Comparison of ENCODE assay signal across 8 cellular contexts in genomic region chr16:48535831-48536599, GRCh38.
DNase-seq lines count a peak whose midpoint lies in the region; ATAC-seq and TF ChIP-seq lines count a peak whose summit lies in the region.

No MANE protein-coding gene starts in this region.

- DNase-seq in breast epithelium (ENCODE audit: low spot score in 2 of 2) (peak in 1 of 2 donors; percentile 90), MCF 10A (ENCODE audit: unreplicated experiment) (no peak), SK-MEL-5 (ENCODE audit: low read depth, low spot score) (peak; percentile 74), heart right ventricle (peak; percentile 50 to 75), smooth muscle cell (lab: John Stamatoyannopoulos, UW; ENCODE audit: unreplicated experiment) (peak; percentile 40), NCI-H1092 treated with DMSO at 0.1 percent for 48 hours (lab: John Stamatoyannopoulos, UW) (no peak), HuH-7.5 (ENCODE audit: low spot score) (no peak)

- H3K9me3 Mint-ChIP-seq in MCF 10A (ENCODE audit: unreplicated experiment): no peaks in the 10 kb centered on the region

- no peaks in the 10 kb centered on the region for H3K79me2 ChIP-seq in smooth muscle cell (ENCODE audit: low read depth)

- TF ChIP-seq POLR2A in breast epithelium (IDR thresholded peaks at IDR 0.05): no peak

- H3K4me1 Mint-ChIP-seq in MCF 10A (ENCODE audit: insufficient read depth, unreplicated experiment): no peaks in the 10 kb centered on the region

- in situ Hi-C loops in SK-MEL-5 (cut with HindIII; ENCODE audit: low pct_unique_long_range_greater_than_20kb, low sequenced_read_pairs): no loop called here

- H3K27ac ChIP-seq in breast epithelium: peak overlapping the region; percentile 88 to 94
- H3K27ac ChIP-seq in heart right ventricle: peak overlapping the region; percentile 52 to 85 (median 73)
- peak overlapping the region; percentile 90 for H3K27ac ChIP-seq in smooth muscle cell (ENCODE audit: low read depth)

- H3K9ac ChIP-seq in smooth muscle cell (ENCODE audit: low read depth): peak overlapping the region; percentile 50

- H3K4me3 ChIP-seq in breast epithelium: peak overlapping the region in 1 of 3 donors; percentile 36
- no peak overlapping the region for H3K4me3 ChIP-seq in heart right ventricle
- H3K4me3 ChIP-seq in smooth muscle cell: no peak overlapping the region

- WGBS in heart right ventricle, 2 donors: 25 to 28% methylated on average over 16 of the region's 16 CpGs
- WGBS in smooth muscle cell (ENCODE audit: low lambda C conversion rate): 51% methylated on average over 16 of the region's 16 CpGs

- H3K36me3 ChIP-seq in breast epithelium (no peaks in the 10 kb centered on the region), heart right ventricle (peaks cover 0 to 20% (median 6%) of the 10 kb centered on the region in 9 donors), smooth muscle cell (ENCODE audit: low read depth) (no peaks in the 10 kb centered on the region)

- H3K27me3 ChIP-seq in breast epithelium: no peaks in the 10 kb centered on the region
- no peaks in the 10 kb centered on the region for H3K27me3 ChIP-seq in heart right ventricle
- H3K27me3 ChIP-seq in smooth muscle cell (ENCODE audit: low read depth): no peaks in the 10 kb centered on the region

- POLR2A ChIA-PET in MCF 10A (lab: Yijun Ruan, JAX): no interaction called here

- TF ChIP-seq CTCF in breast epithelium (IDR thresholded peaks at IDR 0.05) (no peak), MCF 10A (IDR thresholded peaks at IDR 0.05; ENCODE audit: unreplicated experiment) (no peak), heart right ventricle (IDR thresholded peaks at IDR 0.05) (no peak), smooth muscle cell (IDR thresholded peaks at IDR 0.05; ENCODE audit: borderline replicate concordance, insufficient read depth, poor library complexity, severe bottlenecking) (no peak)

- H3K4me1 ChIP-seq in breast epithelium (peaks cover 26 to 36% of the 10 kb centered on the region in 2 donors), heart right ventricle (peaks cover 26 to 58% (median 41%) of the 10 kb centered on the region in 9 donors), smooth muscle cell (ENCODE audit: low read depth) (peaks cover 14% of the 10 kb centered on the region)

- peak; percentile 63 for ATAC-seq in HG03045 (IDR thresholded peaks at IDR 0.05; ENCODE audit: unreplicated experiment)
- ATAC-seq in heart right ventricle: peak; percentile 30 to 70 (median 52)

- no peak overlapping the region for H3K4me3 Mint-ChIP-seq in MCF 10A (ENCODE audit: unreplicated experiment)

- BruUV-seq in MCF 10A (replicated peaks; lab: Mats Ljungman, UMichigan): no TSS peak

- intact Hi-C loops in breast epithelium (cut with DNase I; ENCODE audit: low total_unique reads) (no loop called here), MCF 10A (cut with micrococcal nuclease) (no loop called here), heart right ventricle (cut with DNase I) (loop anchor here in 8 of 10 donors (5.0 to 10.0 kb wide), 7 partner anchors 86 to 301 kb away; partner anchors contain the start of gene SIAH1 (in 2 of the 8))

- no peaks in the 10 kb centered on the region for H4K20me1 ChIP-seq in smooth muscle cell (ENCODE audit: low read depth)

- peaks cover 3% of the 10 kb centered on the region for H3F3A ChIP-seq in smooth muscle cell (ENCODE audit: low read depth)

- CTCF ChIA-PET in MCF 10A (lab: Yijun Ruan, JAX): interaction anchor here (0.6 to 1.3 kb wide), 4 partner anchors 87 to 1395 kb away, joined by 3 to 7 read pairs (median 4); no protein-coding TSS in a partner anchor

- no peak overlapping the region for H3K27ac Mint-ChIP-seq in MCF 10A (ENCODE audit: low read depth, unreplicated experiment)

- H2AFZ ChIP-seq in smooth muscle cell (ENCODE audit: low read depth): no peak overlapping the region

- H3K4me2 ChIP-seq in smooth muscle cell: peak overlapping the region; percentile 58

- H3K9me3 ChIP-seq in breast epithelium (no peaks in the 10 kb centered on the region), heart right ventricle (no peaks in the 10 kb centered on the region), smooth muscle cell (replicated peaks; ENCODE audit: low read depth) (no peaks in the 10 kb centered on the region)

- peaks cover 6% of the 10 kb centered on the region for H3K36me3 Mint-ChIP-seq in MCF 10A (ENCODE audit: insufficient read depth, unreplicated experiment)

- H3K27me3 Mint-ChIP-seq in MCF 10A (ENCODE audit: insufficient read depth, unreplicated experiment): no peaks in the 10 kb centered on the region

Comparison
In these comparisons a context has a peak if more than half of its experiments do, and no peak if none do; other contexts are left out.
1. DNase-seq: peak in SK-MEL-5 (single experiment), heart right ventricle (2 of 2) and smooth muscle cell (single experiment); none in MCF 10A (single experiment), NCI-H1092 treated with DMSO at 0.1 percent for 48 hours (single experiment) and HuH-7.5 (single experiment).
2. intact Hi-C loops: an anchor here in heart right ventricle (5.0 to 10.0 kb wide); none called in breast epithelium and MCF 10A.
3. Peak in every context shown above with its lines, with median percentiles within 50 percentile points of each other: H3K27ac ChIP-seq.